ENCODE assay signal across 26 cellular contexts in genomic region chr5:72619251-72619650, GRCh38.
"Had no signal": no experiment of that assay in that cellular context is flagged by ENCODE, and none has a peak within 500 bp of the region (broad histone marks: within the 10 kb centered on the region; RNA-seq: fewer than 3 reads in every experiment).

No MANE protein-coding gene starts in this region.

- H3K4me2 ChIP-seq: smooth muscle cell had no signal

- ATAC-seq: activated CD8-positive, alpha-beta memory T cell treated with anti-CD3 and anti-CD28 coated beads, Interleukin-2, amount 10 ng/mL, durations not matched to agents 7 days and 5 days; activated CD8-positive, alpha-beta T cell treated with anti-CD3 and anti-CD28 coated beads, Interleukin-2, amount 10 ng/mL, durations not matched to agents 7 days and 5 days; activated naive CD8-positive, alpha-beta T cell treated with anti-CD3 and anti-CD28 coated beads, Interleukin-2, amount 50 U/mL, for 24 hours; effector memory CD8-positive, alpha-beta T cell; stimulated activated memory B cell treated with anti-CD40 and anti-IgM and Interleukin-4, amounts not matched to agents 10 μg/mL and 1 μg/mL and 100 μg/mL, for 72 hours; T-helper 17 cell had no signal

- H3K27ac ChIP-seq: heart left ventricle, left ventricle myocardium inferior, prostate gland, sigmoid colon, stomach, thyroid gland, upper lobe of left lung had no signal

- H3K4me1 ChIP-seq: prostate gland, thyroid gland, upper lobe of left lung had no signal

- DNase-seq: activated B cell treated with CpG ODN at 0.5 μM for 24 hours; activated CD8-positive, alpha-beta memory T cell treated with anti-CD3 and anti-CD28 coated beads, Interleukin-2, amount 10 ng/mL, durations not matched to agents 7 days and 5 days; activated CD8-positive, alpha-beta T cell treated with anti-CD3 and anti-CD28 coated beads, Interleukin-2, amount 10 ng/mL, durations not matched to agents 7 days and 5 days; activated naive CD8-positive, alpha-beta T cell treated with anti-CD3 and anti-CD28 coated beads, Interleukin-2, amount 50 U/mL, for 24 hours; activated T-cell treated with anti-CD3 and anti-CD28 coated beads, Interleukin-2, amount 50 U/mL, for 48 hours; amygdala; caudate nucleus; cortex of kidney; effector memory CD8-positive, alpha-beta T cell; heart left ventricle; hypothalamus; islet precursor cell; left ventricle myocardium inferior; sigmoid colon; stimulated activated CD4-positive, alpha-beta T cell treated with anti-CD3 and anti-CD28 coated beads, Interleukin-1b, Interleukin-23, amount 100 ng/mL, for 48 hours; stimulated activated CD4-positive, alpha-beta T cell treated with anti-CD3 and anti-CD28 coated beads, Interleukin-4, amount 100 ng/mL, for 4 hours; stimulated activated CD8-positive, alpha-beta memory T cell treated with anti-CD3 and anti-CD28 coated beads, Interleukin-4, amount 100 ng/mL, for 48 hours; stomach; T-helper 17 cell; thyroid gland; upper lobe of left lung had no signal

- H3K4me3 ChIP-seq: heart left ventricle, left ventricle myocardium inferior, lung, prostate gland, sigmoid colon, smooth muscle cell, stomach, thyroid gland, upper lobe of left lung had no signal

- H3K9me3 ChIP-seq: heart left ventricle, left ventricle myocardium inferior, prostate gland, sigmoid colon, stomach, thyroid gland, upper lobe of left lung had no signal

- FAIRE-seq: endothelial cell of umbilical vein had no signal

- H3K27me3 ChIP-seq: heart left ventricle, sigmoid colon, stomach, thyroid gland, upper lobe of left lung had no signal

- H3K36me3 ChIP-seq: heart left ventricle, left ventricle myocardium inferior, prostate gland, sigmoid colon, stomach, thyroid gland, upper lobe of left lung had no signal
